ENCODE assay signal across 12 cellular contexts in genomic region chr5:52893105-52893504, GRCh38.
DNase-seq lines count a peak whose midpoint lies in the region; TF ChIP-seq lines count a peak whose summit lies in the region.
"Had no signal": no experiment of that assay in that cellular context is flagged by ENCODE, and none has a peak within 500 bp of the region (broad histone marks: within the 10 kb centered on the region; RNA-seq: fewer than 3 reads in every experiment).

No MANE protein-coding gene starts in this region.

- H3K36me3 ChIP-seq in stomach = peaks cover 4 to 31% (median 21%) of the 10 kb centered on the region in 4 donors
- H3K36me3 ChIP-seq in effector memory CD4-positive, alpha-beta T cell (ENCODE audit: control insufficient read depth, insufficient read depth, low read length) = no peaks in the 10 kb centered on the region
- H3K36me3 ChIP-seq: MG63 had no signal

- DNase-seq in HT1080 (ENCODE audit: low read depth) = peak; percentile 25
- DNase-seq in chondrocyte (ENCODE audit: low spot score) = no peak
- peak; percentile 14 for DNase-seq in kidney glomerular epithelial cell (lab: John Stamatoyannopoulos, UW)
- DNase-seq in stomach = no peak
- no peak for DNase-seq in effector memory CD4-positive, alpha-beta T cell
- no peak for DNase-seq in NCI-H526 (lab: John Stamatoyannopoulos, UW)
- DNase-seq in DMS 273 treated with DMSO at 0.1 percent for 48 hours (lab: John Stamatoyannopoulos, UW) = no peak
- DNase-seq: activated CD8-positive, alpha-beta memory T cell treated with anti-CD3 and anti-CD28 coated beads for 24 hours; MG63; NCI-H69 had no signal

- H3K4me3 Mint-ChIP-seq in chondrocyte (ENCODE audit: unreplicated experiment) = no peak overlapping the region
- H3K4me3 Mint-ChIP-seq: natural killer cell treated with Interleukin-12 subunit alpha and Interleukin-12 subunit beta and Interleukin-15 and Interleukin-18, amount 100 ng/mL, for 72 hours; type B pancreatic cell had no signal

- no peak overlapping the region for H3K4me3 ChIP-seq in stomach
- no peak overlapping the region for H3K4me3 ChIP-seq in effector memory CD4-positive, alpha-beta T cell (ENCODE audit: insufficient read depth, low read depth, low read length, poor library complexity, severe bottlenecking)
- H3K4me3 ChIP-seq: MG63 had no signal

- peak overlapping the region; percentile 82 for H3K27ac Mint-ChIP-seq in chondrocyte (ENCODE audit: unreplicated experiment)
- H3K27ac Mint-ChIP-seq: natural killer cell treated with Interleukin-12 subunit alpha and Interleukin-12 subunit beta and Interleukin-15 and Interleukin-18, amount 100 ng/mL, for 72 hours; type B pancreatic cell had no signal

- H3K27me3 Mint-ChIP-seq in chondrocyte (ENCODE audit: low read depth) = no peaks in the 10 kb centered on the region
- H3K27me3 Mint-ChIP-seq: type B pancreatic cell had no signal

- TF ChIP-seq EP300 in stomach (IDR thresholded peaks at IDR 0.05) = no peak

- no peak for TF ChIP-seq POLR2A in stomach (IDR thresholded peaks at IDR 0.05)

- peaks cover 20% of the 10 kb centered on the region for H3K36me3 Mint-ChIP-seq in chondrocyte (ENCODE audit: low read depth)
- H3K36me3 Mint-ChIP-seq: type B pancreatic cell had no signal

- no peaks in the 10 kb centered on the region for H3K27me3 ChIP-seq in stomach
- no peaks in the 10 kb centered on the region for H3K27me3 ChIP-seq in effector memory CD4-positive, alpha-beta T cell (replicated peaks; ENCODE audit: control insufficient read depth, insufficient read depth, low read length, poor library complexity, severe bottlenecking)
- H3K27me3 ChIP-seq: MG63 had no signal

- H3K27ac ChIP-seq in stomach = peak overlapping the region in 4 of 5 donors; percentile 6 to 66 (median 42)
- H3K27ac ChIP-seq in effector memory CD4-positive, alpha-beta T cell (ENCODE audit: insufficient read depth, low read length, poor library complexity, severe bottlenecking) = no peak overlapping the region

- peaks cover 70% of the 10 kb centered on the region for H3K4me1 Mint-ChIP-seq in chondrocyte (ENCODE audit: low read depth)

- no peak for TF ChIP-seq CTCF in chondrocyte (IDR thresholded peaks at IDR 0.05)
- TF ChIP-seq CTCF in stomach (IDR thresholded peaks at IDR 0.05) = no peak

- intact Hi-C loops in stomach (cut with DNase I; ENCODE audit: low total_unique reads) = no loop called here

- H3K9me3 ChIP-seq in stomach = no peaks in the 10 kb centered on the region
- H3K9me3 ChIP-seq in effector memory CD4-positive, alpha-beta T cell (ENCODE audit: control insufficient read depth, low read length) = no peaks in the 10 kb centered on the region
- H3K9me3 ChIP-seq: MG63 had no signal

- no peaks in the 10 kb centered on the region for H3K9me3 Mint-ChIP-seq in chondrocyte (ENCODE audit: low read depth)
- H3K9me3 Mint-ChIP-seq: natural killer cell treated with Interleukin-12 subunit alpha and Interleukin-12 subunit beta and Interleukin-15 and Interleukin-18, amount 100 ng/mL, for 72 hours; type B pancreatic cell had no signal

- peaks cover 6 to 55% (median 30%) of the 10 kb centered on the region in 4 donors for H3K4me1 ChIP-seq in stomach
- H3K4me1 ChIP-seq in effector memory CD4-positive, alpha-beta T cell (ENCODE audit: control insufficient read depth, insufficient read depth, low read length, poor library complexity, severe bottlenecking) = no peaks in the 10 kb centered on the region

Comparison
In these comparisons a context has a peak if more than half of its experiments do, and no peak if none do; other contexts are left out.
1. DNase-seq: peak in HT1080 (single experiment) and kidney glomerular epithelial cell (single experiment); none in chondrocyte (single experiment), stomach (single experiment), effector memory CD4-positive, alpha-beta T cell (0 of 3), NCI-H526 (0 of 2) and DMS 273 treated with DMSO at 0.1 percent for 48 hours (single experiment).